Comparison of ENCODE assay signal across 2 cellular contexts in genomic region chr19:19626516-19627441, GRCh38.
TF ChIP-seq lines count a peak whose summit lies in the region.

No MANE protein-coding gene starts in this region.

TF ChIP-seq in HEK293, 187 proteins besides CTCF, POLR2A, EP300 and RAD21:
- TF ChIP-seq KLF9 (tag by site-specific recombination; IDR thresholded peaks at IDR 0.05; ENCODE audit: low read depth) (no peak), ZFHX2 (tag by site-specific recombination; conservative IDR thresholded peaks at IDR 0.05) (0 out of 2 replicates have a peak, but pooled peaks have one; percentile 10)

TF ChIP-seq in K562, 482 proteins besides CTCF, POLR2A, EP300 and RAD21:
- peak; percentile 92 for TF ChIP-seq ZBTB33 (CRISPR knock-in tag; IDR thresholded peaks at IDR 0.05)
- TF ChIP-seq CSDE1 (IDR thresholded peaks at IDR 0.05): no peak
- peak; percentile 51 for TF ChIP-seq POLR2G (IDR thresholded peaks at IDR 0.05; ENCODE audit: low read depth, low read length)
